In the genomic region with DNA sequence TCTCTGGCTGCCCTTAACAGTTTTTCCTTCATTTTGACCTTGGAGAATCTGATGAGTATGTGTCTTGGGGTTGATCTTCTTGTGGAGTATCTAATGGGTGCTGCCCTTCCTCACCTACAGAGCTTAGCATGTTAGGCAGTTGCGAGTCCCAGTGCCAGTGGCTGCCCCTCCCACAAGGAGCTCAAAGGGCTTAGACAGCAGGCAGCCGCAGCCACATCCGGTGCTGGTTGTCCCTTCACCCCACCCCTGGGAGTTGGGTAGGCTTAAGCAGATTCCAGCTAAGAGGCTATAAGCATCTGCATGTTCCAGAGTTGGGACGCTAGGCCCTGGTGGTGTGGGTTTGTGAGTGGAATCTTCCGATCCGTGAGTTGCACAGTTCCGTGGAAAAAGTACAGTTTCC, we compare ENCODE assay signal across 19 cellular contexts.
DNase-seq lines count a peak whose midpoint lies in the region; ATAC-seq, FAIRE-seq and TF ChIP-seq lines count a peak whose summit lies in the region.
"Had no signal": no experiment of that assay in that cellular context is flagged by ENCODE, and none has a peak within 500 bp of the region (broad histone marks: within the 10 kb centered on the region; RNA-seq: fewer than 3 reads in every experiment).

No MANE protein-coding gene starts in this region.

- H3K36me3 Mint-ChIP-seq in activated T-helper 1 cell treated with anti-CD3 and anti-CD28 coated beads, Interleukin-12 subunit alpha, Interleukin-12 subunit beta, Interleukin-2, Interleukin-4 antibody, amounts not matched to agents 30 ng/mL and 10 ng/mL and 1 ng/mL, durations not matched to agents 14 hours and 24 hours and 36 hours (ENCODE audit: low read depth), result no peaks in the 10 kb centered on the region
- H3K36me3 Mint-ChIP-seq: CD8-positive, alpha-beta T cell had no signal

- no peak for ATAC-seq in GM18909 (IDR thresholded peaks at IDR 0.05; ENCODE audit: poor library complexity, unreplicated experiment)
- ATAC-seq in left colon, result no peak
- no peak for ATAC-seq in GM19452 (IDR thresholded peaks at IDR 0.05; ENCODE audit: unreplicated experiment)
- ATAC-seq: CD8-positive, alpha-beta T cell had no signal

- peak; percentile 61 for FAIRE-seq in D721Med (lab: Jason Lieb, UNC)
- FAIRE-seq: GM12891, H1, HTR-8/SVneo had no signal

- H3K4me3 Mint-ChIP-seq in activated T-helper 1 cell treated with anti-CD3 and anti-CD28 coated beads, Interleukin-12 subunit alpha, Interleukin-12 subunit beta, Interleukin-2, Interleukin-4 antibody, amounts not matched to agents 30 ng/mL and 10 ng/mL and 1 ng/mL, durations not matched to agents 14 hours and 24 hours and 36 hours, result no peak overlapping the region
- H3K4me3 Mint-ChIP-seq: B cell; CD8-positive, alpha-beta T cell had no signal

- H3K9me3 Mint-ChIP-seq in activated T-helper 1 cell treated with anti-CD3 and anti-CD28 coated beads, Interleukin-12 subunit alpha, Interleukin-12 subunit beta, Interleukin-2, Interleukin-4 antibody, amounts not matched to agents 30 ng/mL and 10 ng/mL and 1 ng/mL, durations not matched to agents 14 hours and 24 hours and 36 hours, result no peaks in the 10 kb centered on the region

- no peaks in the 10 kb centered on the region for H3K4me1 Mint-ChIP-seq in activated T-helper 1 cell treated with anti-CD3 and anti-CD28 coated beads, Interleukin-12 subunit alpha, Interleukin-12 subunit beta, Interleukin-2, Interleukin-4 antibody, amounts not matched to agents 30 ng/mL and 10 ng/mL and 1 ng/mL, durations not matched to agents 14 hours and 24 hours and 36 hours (ENCODE audit: low read depth)
- H3K4me1 Mint-ChIP-seq: B cell had no signal

- peak; percentile 13 for DNase-seq in D721Med (ENCODE audit: insufficient read length, low spot score)
- DNase-seq in HT1080 (ENCODE audit: low read depth), result peak; percentile 14
- DNase-seq in NCI-H82 treated with DMSO at 0.1 percent for 48 hours (lab: John Stamatoyannopoulos, UW; ENCODE audit: unreplicated experiment), result peak; percentile 23
- DNase-seq in activated T-helper 1 cell treated with anti-CD3 and anti-CD28 coated beads, Interleukin-12 subunit alpha, Interleukin-12 subunit beta, Interleukin-2, Interleukin-4 antibody, amounts not matched to agents 30 ng/mL and 10 ng/mL and 1 ng/mL, durations not matched to agents 14 hours and 24 hours and 36 hours (ENCODE audit: low spot score), result no peak
- DNase-seq in left colon, result no peak
- no peak for DNase-seq in activated T-cell treated with anti-CD3 and anti-CD28 coated beads, Interleukin-2, amount 50 U/mL, for 1 hour
- DNase-seq: Calu3; CD8-positive, alpha-beta T cell; DMS79 treated with DMSO at 0.1 percent for 48 hours; EL; IMR-90; Karpas-422; KBM-7 had no signal

- TF ChIP-seq CTCF in D721Med (IDR thresholded peaks at IDR 0.05; ENCODE audit: insufficient read depth, missing control alignments), result no peak

- peak overlapping the region; percentile 55 for H3K27ac Mint-ChIP-seq in activated T-helper 1 cell treated with anti-CD3 and anti-CD28 coated beads, Interleukin-12 subunit alpha, Interleukin-12 subunit beta, Interleukin-2, Interleukin-4 antibody, amounts not matched to agents 30 ng/mL and 10 ng/mL and 1 ng/mL, durations not matched to agents 14 hours and 24 hours and 36 hours
- H3K27ac Mint-ChIP-seq: B cell; CD8-positive, alpha-beta T cell had no signal

- intact Hi-C loops in activated T-helper 1 cell treated with anti-CD3 and anti-CD28 coated beads, Interleukin-12 subunit alpha, Interleukin-12 subunit beta, Interleukin-2, Interleukin-4 antibody, amounts not matched to agents 30 ng/mL and 10 ng/mL and 1 ng/mL, durations not matched to agents 14 hours and 24 hours and 36 hours (cut with micrococcal nuclease), result no loop called here
- intact Hi-C loops in left colon (cut with DNase I, micrococcal nuclease), result no loop called here

- H3K27me3 Mint-ChIP-seq in activated T-helper 1 cell treated with anti-CD3 and anti-CD28 coated beads, Interleukin-12 subunit alpha, Interleukin-12 subunit beta, Interleukin-2, Interleukin-4 antibody, amounts not matched to agents 30 ng/mL and 10 ng/mL and 1 ng/mL, durations not matched to agents 14 hours and 24 hours and 36 hours (ENCODE audit: insufficient read depth), result no peaks in the 10 kb centered on the region
- H3K27me3 Mint-ChIP-seq: B cell had no signal

Comparison
In these comparisons a context has a peak if more than half of its experiments do, and no peak if none do; other contexts are left out.
1. DNase-seq: peak in D721Med (single experiment), HT1080 (single experiment) and NCI-H82 treated with DMSO at 0.1 percent for 48 hours (single experiment); none in activated T-helper 1 cell treated with anti-CD3 and anti-CD28 coated beads, Interleukin-12 subunit alpha, Interleukin-12 subunit beta, Interleukin-2, Interleukin-4 antibody, amounts not matched to agents 30 ng/mL and 10 ng/mL and 1 ng/mL, durations not matched to agents 14 hours and 24 hours and 36 hours (single experiment), left colon (0 of 2) and activated T-cell treated with anti-CD3 and anti-CD28 coated beads, Interleukin-2, amount 50 U/mL, for 1 hour (single experiment).